In genomic region chr2:57597940-57598339, GRCh38 we compare ENCODE assay signal across 22 cellular contexts.
"Had no signal": no experiment of that assay in that cellular context is flagged by ENCODE, and none has a peak within 500 bp of the region (broad histone marks: within the 10 kb centered on the region; RNA-seq: fewer than 3 reads in every experiment).

No MANE protein-coding gene starts in this region.

- H3K27ac Mint-ChIP-seq: activated CD4-positive, alpha-beta T cell treated with anti-CD3 and anti-CD28 coated beads, Interleukin-2, amount 10 ng/mL, durations not matched to agents 24 days and 14 days; activated CD8-positive, alpha-beta T cell treated with anti-CD3 and anti-CD28 coated beads for 36 hours; activated T-cell treated with anti-CD3 and anti-CD28 coated beads, Interleukin-2, amount 50 U/mL, for 24 hours; activated T-helper 2 cell treated with anti-CD3 and anti-CD28 coated beads, Interferon-gamma antibody, Interleukin-2, Interleukin-4, amounts not matched to agents 10 μg/mL and 5 μg/mL and 100 μg/mL, durations not matched to agents 14 hours and 24 hours and 36 hours; natural killer cell; stimulated activated effector memory CD8-positive, alpha-beta T cell treated with anti-CD3 and anti-CD28 coated beads, Interleukin-12 subunit alpha, Interleukin-12 subunit beta, amount 100 ng/mL, for 72 hours had no signal

- H3K36me3 Mint-ChIP-seq: brain; stimulated activated effector memory CD8-positive, alpha-beta T cell treated with anti-CD3 and anti-CD28 coated beads, Interleukin-12 subunit alpha, Interleukin-12 subunit beta, amount 100 ng/mL, for 72 hours had no signal

- H3K4me3 Mint-ChIP-seq: activated CD4-positive, alpha-beta T cell treated with anti-CD3 and anti-CD28 coated beads, Interleukin-2, amount 10 ng/mL, durations not matched to agents 24 days and 14 days; activated CD8-positive, alpha-beta T cell treated with anti-CD3 and anti-CD28 coated beads for 36 hours; activated T-cell treated with anti-CD3 and anti-CD28 coated beads, Interleukin-2, amount 50 U/mL, for 24 hours; brain; natural killer cell; stimulated activated effector memory CD8-positive, alpha-beta T cell treated with anti-CD3 and anti-CD28 coated beads, Interleukin-12 subunit alpha, Interleukin-12 subunit beta, amount 100 ng/mL, for 72 hours had no signal

- DNase-seq: activated CD4-positive, alpha-beta T cell treated with anti-CD3 and anti-CD28 coated beads, Interleukin-2, amount 10 ng/mL, durations not matched to agents 24 days and 14 days; activated CD8-positive, alpha-beta T cell treated with anti-CD3 and anti-CD28 coated beads for 36 hours; activated naive CD4-positive, alpha-beta T cell treated with Interleukin-2 at 50 U/mL for 16 hours; activated T-cell treated with anti-CD3 and anti-CD28 coated beads, Interleukin-2, amount 50 U/mL, for 24 hours; anterior cingulate cortex; caudate nucleus; cortex of kidney; hypothalamus; islet precursor cell; lower lobe of right lung; natural killer cell; occipital lobe; psoas muscle; sigmoid colon; stimulated activated CD4-positive, alpha-beta T cell treated with anti-CD3 and anti-CD28 coated beads, Interleukin-4, amount 100 ng/mL, for 24 hours; T1000; testis; upper lobe of right lung had no signal

- H3K9me3 Mint-ChIP-seq: activated T-helper 2 cell treated with anti-CD3 and anti-CD28 coated beads, Interferon-gamma antibody, Interleukin-2, Interleukin-4, amounts not matched to agents 10 μg/mL and 5 μg/mL and 100 μg/mL, durations not matched to agents 14 hours and 24 hours and 36 hours had no signal

- ATAC-seq: activated CD8-positive, alpha-beta T cell treated with anti-CD3 and anti-CD28 coated beads for 36 hours; lower lobe of right lung; natural killer cell; psoas muscle; stimulated activated effector memory CD8-positive, alpha-beta T cell treated with anti-CD3 and anti-CD28 coated beads, Interleukin-12 subunit alpha, Interleukin-12 subunit beta, amount 100 ng/mL, for 72 hours; upper lobe of right lung had no signal

- H3K27me3 Mint-ChIP-seq: activated CD4-positive, alpha-beta T cell treated with anti-CD3 and anti-CD28 coated beads, Interleukin-2, amount 10 ng/mL, durations not matched to agents 24 days and 14 days; activated CD8-positive, alpha-beta T cell treated with anti-CD3 and anti-CD28 coated beads for 36 hours; activated T-cell treated with anti-CD3 and anti-CD28 coated beads, Interleukin-2, amount 50 U/mL, for 24 hours; brain had no signal

- H3K4me1 Mint-ChIP-seq: activated CD4-positive, alpha-beta T cell treated with anti-CD3 and anti-CD28 coated beads, Interleukin-2, amount 10 ng/mL, durations not matched to agents 24 days and 14 days; natural killer cell; stimulated activated effector memory CD8-positive, alpha-beta T cell treated with anti-CD3 and anti-CD28 coated beads, Interleukin-12 subunit alpha, Interleukin-12 subunit beta, amount 100 ng/mL, for 72 hours had no signal

- FAIRE-seq: frontal cortex had no signal

- H3K27me3 ChIP-seq: sigmoid colon, testis, upper lobe of right lung had no signal

- H3K36me3 ChIP-seq: lower lobe of right lung, sigmoid colon, upper lobe of right lung had no signal

- H3K27ac ChIP-seq: lower lobe of right lung, psoas muscle, sigmoid colon, testis, upper lobe of right lung had no signal

- H3K4me3 ChIP-seq: lower lobe of right lung, psoas muscle, sigmoid colon, testis, upper lobe of right lung had no signal

- H3K9me3 ChIP-seq: lower lobe of right lung, psoas muscle, sigmoid colon, testis, upper lobe of right lung had no signal

- H3K4me1 ChIP-seq: lower lobe of right lung, psoas muscle, sigmoid colon, testis, upper lobe of right lung had no signal
